Comparison of ENCODE assay signal across 8 cellular contexts in the genomic region with DNA sequence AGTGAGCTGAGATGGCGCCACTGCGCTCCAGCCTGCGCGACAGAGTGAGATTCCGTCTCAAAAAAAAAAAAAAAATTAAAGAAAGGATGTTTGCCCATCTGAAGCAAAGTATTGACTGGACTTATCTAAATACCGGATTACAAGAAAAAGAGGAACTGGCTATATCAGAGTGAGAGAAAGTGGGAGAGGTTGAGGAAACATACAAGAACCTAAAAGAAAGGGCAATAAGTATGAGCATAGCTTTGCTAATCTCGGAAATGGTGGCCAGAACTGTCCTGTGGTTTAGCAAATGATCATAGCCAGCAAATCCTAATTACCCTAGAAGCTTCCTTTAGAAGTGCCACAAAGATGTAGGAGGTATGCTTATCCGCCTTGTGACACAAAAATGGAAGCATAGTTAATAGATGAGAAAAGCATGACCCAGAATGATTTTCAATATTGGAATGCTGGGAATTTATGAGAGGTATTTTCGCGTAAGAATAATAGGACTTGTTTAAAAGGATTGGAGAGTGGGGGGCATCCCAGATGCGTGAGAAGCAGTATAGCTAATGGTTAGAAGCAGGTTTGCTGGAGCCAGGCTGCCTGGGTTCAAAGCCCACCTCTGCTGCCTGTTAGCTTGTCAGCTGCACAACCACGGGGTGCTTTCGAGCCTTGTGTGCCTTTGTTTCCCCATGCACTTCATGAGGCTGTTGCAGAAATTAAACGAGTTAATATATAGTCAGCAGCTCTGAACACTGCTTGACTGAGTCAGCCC.
DNase-seq lines count a peak whose midpoint lies in the region; ATAC-seq and TF ChIP-seq lines count a peak whose summit lies in the region.

No MANE protein-coding gene starts in this region.

- H3K27me3 ChIP-seq in muscle layer of duodenum (ENCODE audit: low read depth, low read length), result no peaks in the 10 kb centered on the region

- peak overlapping the region; percentile 93 for H3K27ac ChIP-seq in muscle layer of duodenum (ENCODE audit: low read length)

- peak overlapping the region; percentile 99 for H3K4me3 ChIP-seq in choroid plexus epithelial cell (ENCODE audit: low read depth, low read length)
- H3K4me3 ChIP-seq in muscle layer of duodenum (ENCODE audit: low read depth in 1 of 2, low read length in 2 of 2), result peak overlapping the region; percentile 96 to 97

- ATAC-seq in GM18909 (IDR thresholded peaks at IDR 0.05; ENCODE audit: poor library complexity, unreplicated experiment), result no peak
- no peak for ATAC-seq in HG03045 (IDR thresholded peaks at IDR 0.05; ENCODE audit: unreplicated experiment)

- no peaks in the 10 kb centered on the region for H3K9me3 ChIP-seq in muscle layer of duodenum (ENCODE audit: control insufficient read depth in 1 of 2, low read length in 2 of 2)

- no peak for TF ChIP-seq CTCF in choroid plexus epithelial cell (conservative IDR thresholded peaks at IDR 0.05; ENCODE audit: low read depth, low read length)

- peak; percentile 81 for DNase-seq in GM03348 (ENCODE audit: low spot score)
- DNase-seq in NOMO-1 treated with DMSO at 0.1 percent for 48 hours (lab: John Stamatoyannopoulos, UW; ENCODE audit: unreplicated experiment), result peak; percentile 62
- DNase-seq in choroid plexus epithelial cell (ENCODE audit: low read depth), result peak; percentile 78
- DNase-seq in NCI-H526 treated with DMSO at 0.1 percent for 48 hours (lab: John Stamatoyannopoulos, UW), result no peak
- no peak for DNase-seq in central memory CD4-positive, alpha-beta T cell

- peaks cover 0 to 5% of the 10 kb centered on the region in 2 donors for H3K36me3 ChIP-seq in muscle layer of duodenum (ENCODE audit: control insufficient read depth in 1 of 2, insufficient read depth in 2 of 2, low read length in 2 of 2)

- H3K4me1 ChIP-seq in muscle layer of duodenum (ENCODE audit: control insufficient read depth in 1 of 2, insufficient read depth in 2 of 2, low read length in 2 of 2), result peaks cover 11 to 31% of the 10 kb centered on the region in 2 donors

Comparison
In these comparisons a context has a peak if more than half of its experiments do, and no peak if none do; other contexts are left out.
1. DNase-seq: peak in GM03348 (single experiment), NOMO-1 treated with DMSO at 0.1 percent for 48 hours (single experiment) and choroid plexus epithelial cell (single experiment); none in NCI-H526 treated with DMSO at 0.1 percent for 48 hours (single experiment) and central memory CD4-positive, alpha-beta T cell (single experiment).